In genomic region chr3:141231923-141232861, GRCh38 we compare ENCODE assay signal across 8 cellular contexts.
DNase-seq lines count a peak whose midpoint lies in the region; ATAC-seq and TF ChIP-seq lines count a peak whose summit lies in the region.

No MANE protein-coding gene starts in this region.

- no peak for TF ChIP-seq CTCF in astrocyte of the cerebellum (IDR thresholded peaks at IDR 0.05; ENCODE audit: low read depth, low read length, missing control alignments)

- H3K27me3 ChIP-seq in NT2/D1 (ENCODE audit: insufficient read depth, insufficient read length), result peaks cover 31% of the 10 kb centered on the region

- H3K4me1 ChIP-seq in NT2/D1 (ENCODE audit: insufficient read depth, insufficient read length), result peaks cover 10% of the 10 kb centered on the region

- in situ Hi-C loops in astrocyte of the cerebellum (cut with HindIII; ENCODE audit: low sequenced_read_pairs), result no loop called here

- peaks cover 6% of the 10 kb centered on the region for H3K36me3 ChIP-seq in NT2/D1 (ENCODE audit: insufficient read depth, insufficient read length, low read length)

- ATAC-seq in GM21723 (IDR thresholded peaks at IDR 0.05; ENCODE audit: unreplicated experiment) (peak; percentile 9), GM21528 (IDR thresholded peaks at IDR 0.05; ENCODE audit: low FRiP score, unreplicated experiment) (no peak)

- H3K9ac ChIP-seq in NT2/D1 (ENCODE audit: insufficient read length, low read depth), result peak overlapping the region; percentile 87

- DNase-seq in COLO668 (lab: John Stamatoyannopoulos, UW; ENCODE audit: unreplicated experiment) (peak; percentile 38), NT2/D1 (ENCODE audit: low read depth, low spot score) (peak; percentile 11), astrocyte of the cerebellum (ENCODE audit: low read depth) (no peak), skeletal muscle cell (ENCODE audit: low read depth) (no peak), GF-D8 (lab: John Stamatoyannopoulos, UW) (no peak)

- H3K4me3 ChIP-seq in NT2/D1 (ENCODE audit: insufficient read length, low read depth) (peak overlapping the region; percentile 88), astrocyte of the cerebellum (ENCODE audit: low read depth, low read length) (peak overlapping the region; percentile 63), iPS-11a (ENCODE audit: low read depth, low read length) (peak overlapping the region; percentile 74), skeletal muscle cell (ENCODE audit: low read depth, low read length) (peak overlapping the region; percentile 74)

- H3K9me3 ChIP-seq in NT2/D1 (ENCODE audit: insufficient read depth, low read length), result no peaks in the 10 kb centered on the region

Comparison
In these comparisons a context has a peak if more than half of its experiments do, and no peak if none do; other contexts are left out.
1. DNase-seq: peak in COLO668 (single experiment) and NT2/D1 (single experiment); none in astrocyte of the cerebellum (single experiment), skeletal muscle cell (single experiment) and GF-D8 (single experiment).
2. Peak in every context shown above with its lines, with median percentiles within 50 percentile points of each other: H3K4me3 ChIP-seq.